Comparison of ENCODE assay signal across 1 cellular context in the genomic region with DNA sequence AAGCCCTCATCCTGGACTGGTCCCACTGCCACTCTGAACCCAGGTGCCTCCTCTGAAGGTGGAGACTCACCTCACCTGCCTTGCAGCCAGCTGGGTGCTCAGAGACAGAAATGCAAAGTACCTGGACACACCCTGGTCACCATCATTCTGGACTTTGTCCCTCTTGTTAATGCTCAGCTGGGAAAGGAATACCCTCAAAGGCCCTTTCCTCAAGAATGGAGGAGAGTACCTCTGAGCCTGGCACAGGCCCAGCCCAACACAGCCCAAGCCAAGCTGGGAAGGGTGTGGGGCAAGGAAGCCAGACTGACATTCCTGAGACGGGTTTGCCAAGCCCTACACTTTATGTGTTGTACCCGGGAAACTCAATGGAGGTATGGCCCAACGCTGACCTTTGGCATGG.
TF ChIP-seq lines count a peak whose summit lies in the region.

No MANE protein-coding gene starts in this region.

TF ChIP-seq in IMR-90, 13 proteins besides CTCF, POLR2A, EP300 and RAD21:
- no peak for TF ChIP-seq RCOR1 (IDR thresholded peaks at IDR 0.05; ENCODE audit: insufficient replicate concordance, low read length)
